Comparison of ENCODE assay signal across 26 cellular contexts in the genomic region with DNA sequence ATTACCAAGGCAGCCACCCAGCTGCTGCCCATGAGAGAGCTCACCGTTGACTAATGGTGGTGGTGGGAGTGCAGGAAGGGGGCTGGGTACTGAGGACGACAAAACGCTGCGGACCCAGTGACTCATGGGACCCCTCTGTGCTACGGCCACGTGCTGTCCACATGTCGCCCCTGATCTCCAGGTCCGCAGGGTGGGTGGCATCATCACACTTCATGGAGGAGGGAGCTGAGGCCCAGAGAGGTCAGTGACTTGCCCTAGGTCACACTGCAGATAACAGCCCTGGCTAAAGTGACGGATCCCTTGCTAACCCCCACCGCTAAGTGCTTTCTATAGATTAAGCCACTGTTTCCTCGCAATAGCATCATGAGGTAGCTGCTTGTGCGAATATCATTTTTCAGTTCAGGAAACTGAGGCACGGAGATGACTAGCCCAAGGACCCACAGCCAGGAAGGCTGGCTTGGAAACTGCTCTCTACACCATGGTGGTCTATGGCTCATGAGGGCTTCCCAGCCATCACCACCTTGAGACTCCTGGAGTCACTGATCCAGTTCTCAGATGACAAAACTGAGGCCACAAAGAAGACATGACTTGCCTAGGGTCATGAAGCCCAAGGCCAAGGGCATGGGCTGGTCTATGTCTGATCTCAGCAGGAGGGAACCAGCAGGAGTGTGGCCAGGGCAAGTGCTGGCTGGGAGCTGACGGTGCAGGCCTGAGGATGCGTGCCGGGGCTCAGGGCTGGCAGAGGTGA. TPM values are rescaled to one million over a fixed set of nuclear protein-coding genes. Genes with fewer than 3 reads are reported as not detected.
DNase-seq lines count a peak whose midpoint lies in the region; ATAC-seq, FAIRE-seq and TF ChIP-seq lines count a peak whose summit lies in the region.
"Had no signal": no experiment of that assay in that cellular context is flagged by ENCODE, and none has a peak within 500 bp of the region (broad histone marks: within the 10 kb centered on the region; RNA-seq: fewer than 3 reads in every experiment).

No MANE protein-coding gene starts in this region.

- in situ Hi-C loops in HepG2 (cut with HindIII; ENCODE audit: extremely low pct_ligation_motif_present, low pct_unique_long_range_greater_than_20kb) = no loop called here

- H3K9me3 ChIP-seq in HepG2 (ENCODE audit: low read length) (no peaks in the 10 kb centered on the region), right lobe of liver (no peaks in the 10 kb centered on the region), OCI-LY7 (ENCODE audit: low read length) (no peaks in the 10 kb centered on the region)
- H3K9me3 ChIP-seq: ascending aorta, thoracic aorta, uterus had no signal

- H3K4me1 Mint-ChIP-seq in activated B cell treated with CpG ODN at 0.5 μM for 24 hours = peaks cover 52% of the 10 kb centered on the region
- H3K4me1 Mint-ChIP-seq in effector memory CD8-positive, alpha-beta T cell (ENCODE audit: low read depth in 2 of 2) = peaks cover 74 to 79% of the 10 kb centered on the region in 2 donors

- H3K27me3 ChIP-seq in HepG2 (ENCODE audit: control insufficient read depth in 1 of 2, insufficient read depth in 2 of 2, low read length in 2 of 2) = peaks cover 5 to 20% of the 10 kb centered on the region in 2 experiments; a peak in 4 of 5 replicates
- H3K27me3 ChIP-seq in right lobe of liver = no peaks in the 10 kb centered on the region
- H3K27me3 ChIP-seq: ascending aorta, uterus had no signal

- no peak for TF ChIP-seq RAD21 in HepG2 (CRISPR knock-in tag; IDR thresholded peaks at IDR 0.05)

- DNase-seq in HepG2 (ENCODE audit: low spot score) (no peak), right lobe of liver (no peak), activated B cell treated with CpG ODN at 0.5 μM for 24 hours (no peak), OCI-LY7 (ENCODE audit: low spot score) (no peak), A172 (ENCODE audit: low spot score) (no peak)
- DNase-seq in effector memory CD8-positive, alpha-beta T cell = no peak
- DNase-seq: activated naive CD4-positive, alpha-beta T cell; caudate nucleus; dermis blood vessel endothelial cell; DMS 273 treated with DMSO at 0.1 percent for 48 hours; islet precursor cell; left ventricle myocardium superior; naive B cell; NCI-H1105 treated with DMSO at 0.1 percent for 48 hours; NCI-H2081 treated with DMSO at 0.1 percent for 48 hours; stimulated activated CD4-positive, alpha-beta T cell treated with anti-CD3 and anti-CD28 coated beads, Interleukin-2, amount 100 ng/mL, for 24 hours; uterus had no signal

- H3K4me1 ChIP-seq in HepG2 (ENCODE audit: insufficient read depth, low read length) (peaks cover 51% of the 10 kb centered on the region), right lobe of liver (no peaks in the 10 kb centered on the region), OCI-LY7 (ENCODE audit: insufficient read depth, low read length, poor library complexity, severe bottlenecking) (peaks cover 12% of the 10 kb centered on the region)
- H3K4me1 ChIP-seq: uterus had no signal

- no peak overlapping the region for H3K27ac ChIP-seq in HepG2 (ENCODE audit: extremely low read length, insufficient read depth, low read length)
- no peak overlapping the region for H3K27ac ChIP-seq in right lobe of liver
- H3K27ac ChIP-seq in OCI-LY7 (ENCODE audit: low read depth, low read length, poor library complexity, severe bottlenecking) = no peak overlapping the region
- H3K27ac ChIP-seq: ascending aorta, HL-60, thoracic aorta, uterus had no signal

- WGBS in HepG2 (ENCODE audit: low lambda C conversion rate) = 70% methylated on average over 6 of the region's 16 CpGs
- 60% methylated on average over 1 of the region's 16 CpGs for WGBS in right lobe of liver (ENCODE audit: insufficient coverage, low coverage, low lambda C conversion rate, missing lambda C conversion rate)

- intact Hi-C loops in HepG2 (cut with micrococcal nuclease; ENCODE audit: unreplicated experiment) (no loop called here), right lobe of liver (cut with DNase I) (no loop called here), activated B cell treated with CpG ODN at 0.5 μM for 24 hours (cut with micrococcal nuclease) (no loop called here), OCI-LY7 (cut with micrococcal nuclease; ENCODE audit: unreplicated experiment) (no loop called here)

- TF ChIP-seq EP300 in HepG2 (IDR thresholded peaks at IDR 0.05; ENCODE audit: low read depth in 2 of 2, low read length in 2 of 2) (no peak), HepG2 (CRISPR knock-in tag; IDR thresholded peaks at IDR 0.05; ENCODE audit: borderline replicate concordance) (no peak)

- no peak for FAIRE-seq in HepG2 (lab: Jason Lieb, UNC)

- POLR2A ChIA-PET in HepG2 (lab: Yijun Ruan, JAX) (no interaction called here), activated B cell treated with CpG ODN at 0.5 μM for 24 hours (lab: Charles Lee) (interaction anchor here (1.0 kb wide), 1 partner anchor 11 kb away, joined by 4 read pairs; no protein-coding TSS in a partner anchor), OCI-LY7 (lab: Charles Lee) (no interaction called here)

- H3K4me2 ChIP-seq in HepG2 (ENCODE audit: low read depth, low read length) (no peak overlapping the region), OCI-LY7 (ENCODE audit: low read length) (no peak overlapping the region)
- H3K4me2 ChIP-seq: smooth muscle cell had no signal

- H2AFZ ChIP-seq in HepG2 (ENCODE audit: low read length) = no peak overlapping the region
- no peak overlapping the region for H2AFZ ChIP-seq in OCI-LY7 (ENCODE audit: low read length)

- TF ChIP-seq POLR2A in HepG2 (IDR thresholded peaks at IDR 0.05; ENCODE audit: insufficient read depth in 1 of 2, low read depth in 2 of 2, low read length in 2 of 2) (no peak), right lobe of liver (IDR thresholded peaks at IDR 0.05) (no peak)

- no peaks in the 10 kb centered on the region for H3K9me3 Mint-ChIP-seq in activated B cell treated with CpG ODN at 0.5 μM for 24 hours
- no peaks in the 10 kb centered on the region for H3K9me3 Mint-ChIP-seq in effector memory CD8-positive, alpha-beta T cell
- H3K9me3 Mint-ChIP-seq: CD14-positive monocyte, naive B cell had no signal

- peaks cover 85% of the 10 kb centered on the region for H3K36me3 Mint-ChIP-seq in activated B cell treated with CpG ODN at 0.5 μM for 24 hours (ENCODE audit: low read depth)
- peaks cover 100% of the 10 kb centered on the region for H3K36me3 Mint-ChIP-seq in effector memory CD8-positive, alpha-beta T cell (ENCODE audit: insufficient read depth)

- no peaks in the 10 kb centered on the region for H3K9me2 ChIP-seq in OCI-LY7 (ENCODE audit: insufficient read depth, low read length)

- H3K4me3 ChIP-seq in HepG2 (replicated peaks in 1 of 3; ENCODE audit: insufficient read depth in 1 of 3, low read depth in 2 of 3, low read length in 3 of 3) = no peak overlapping the region
- H3K4me3 ChIP-seq in right lobe of liver = no peak overlapping the region
- no peak overlapping the region for H3K4me3 ChIP-seq in OCI-LY7 (ENCODE audit: low read depth, low read length, poor library complexity, severe bottlenecking)
- H3K4me3 ChIP-seq: ascending aorta, smooth muscle cell, thoracic aorta, uterus had no signal

- no peak overlapping the region for H3K9ac ChIP-seq in HepG2 (ENCODE audit: insufficient read depth, low read depth, low read length)

- no peak overlapping the region for H3K4me3 Mint-ChIP-seq in activated B cell treated with CpG ODN at 0.5 μM for 24 hours
- H3K4me3 Mint-ChIP-seq in effector memory CD8-positive, alpha-beta T cell = peak overlapping the region; percentile 71 to 74
- H3K4me3 Mint-ChIP-seq: CD14-positive monocyte had no signal

- CTCF ChIA-PET in HepG2 (lab: Yijun Ruan, JAX; ENCODE audit: low intra/inter-chr PET ratio, low total read pairs) = no interaction called here
- CTCF ChIA-PET in activated B cell treated with CpG ODN at 0.5 μM for 24 hours (lab: Charles Lee) = no interaction called here
- CTCF ChIA-PET in OCI-LY7 (lab: Charles Lee; ENCODE audit: unreplicated experiment) = no interaction called here

- H3K36me3 ChIP-seq in HepG2 (replicated peaks in 1 of 2; ENCODE audit: control insufficient read depth in 1 of 2, insufficient read depth in 2 of 2, low read length in 2 of 2) (no peaks in the 10 kb centered on the region), right lobe of liver (no peaks in the 10 kb centered on the region), OCI-LY7 (ENCODE audit: insufficient read depth, low read length) (peaks cover 78% of the 10 kb centered on the region)
- H3K36me3 ChIP-seq: ascending aorta, thoracic aorta, uterus had no signal

- no peak for ATAC-seq in HepG2
- no peak for ATAC-seq in right lobe of liver
- ATAC-seq in activated B cell treated with CpG ODN at 0.5 μM for 24 hours (ENCODE audit: low read depth) = no peak
- ATAC-seq in effector memory CD8-positive, alpha-beta T cell (replicated peaks) = no peak
- ATAC-seq in GM19035 (IDR thresholded peaks at IDR 0.05; ENCODE audit: unreplicated experiment) = no peak
- ATAC-seq: left ventricle myocardium superior, Right ventricle myocardium inferior had no signal

- no TSS peak for BruUV-seq in HepG2 (replicated peaks; lab: Mats Ljungman, UMichigan)
- no TSS peak for BruUV-seq in OCI-LY7 (replicated peaks; lab: Mats Ljungman, UMichigan)

- TF ChIP-seq CTCF in HepG2 (CRISPR knock-in tag; IDR thresholded peaks at IDR 0.05) = no peak
- no peak for TF ChIP-seq CTCF in right lobe of liver (IDR thresholded peaks at IDR 0.05)
- no peak for TF ChIP-seq CTCF in activated B cell treated with CpG ODN at 0.5 μM for 24 hours (IDR thresholded peaks at IDR 0.05)
- TF ChIP-seq CTCF in OCI-LY7 (conservative IDR thresholded peaks at IDR 0.05; ENCODE audit: low read length) = no peak

- H4K20me1 ChIP-seq in HepG2 (ENCODE audit: insufficient read depth, low read length) (no peaks in the 10 kb centered on the region), OCI-LY7 (ENCODE audit: insufficient read depth, low read length) (no peaks in the 10 kb centered on the region)

- H3K27ac Mint-ChIP-seq in activated B cell treated with CpG ODN at 0.5 μM for 24 hours = peak overlapping the region; percentile 18
- H3K27ac Mint-ChIP-seq in effector memory CD8-positive, alpha-beta T cell = peak overlapping the region; percentile 100

- no peaks in the 10 kb centered on the region for H3K79me2 ChIP-seq in HepG2 (ENCODE audit: insufficient read depth, low read length)
- H3K79me2 ChIP-seq in OCI-LY7 (ENCODE audit: insufficient read depth, low read depth, low read length) = no peaks in the 10 kb centered on the region

- H3K27me3 Mint-ChIP-seq in activated B cell treated with CpG ODN at 0.5 μM for 24 hours = no peaks in the 10 kb centered on the region
- H3K27me3 Mint-ChIP-seq in effector memory CD8-positive, alpha-beta T cell = no peaks in the 10 kb centered on the region
- H3K27me3 Mint-ChIP-seq: naive B cell had no signal

RNA-seq across cellular contexts. Expression of a gene that starts 12.6 kb away (rescaled TPM):
- total RNA-seq in HepG2 (2016; rRNA removed; fragmentation: Illumina TruSeq; extraction: Trizol) (0.04 TPM in 1 of 2 replicates, not detected in the other), right lobe of liver (1 to 10 TPM in 3 of 6 experiments, under 1 TPM in 3; 0.46 to 3.1 (median 0.84) TPM), activated B cell treated with CpG ODN at 0.5 μM for 24 hours (141 and 153 TPM in 2 replicates), OCI-LY7 (2022) (39.5 and 41.1 TPM in 2 replicates)
- not detected in 2 replicates for total RNA-seq in HepG2 (2016; cell fraction: cytosol; rRNA removed; fragmentation: Illumina TruSeq; extraction: Trizol; ENCODE audit: low read depth)
- total RNA-seq in HepG2 (2016; cell fraction: insoluble cytoplasmic fraction; rRNA removed; fragmentation: Illumina TruSeq; extraction: Trizol) = 0.04 and 0.06 TPM in 2 replicates
- total RNA-seq in HepG2 (2016; cell fraction: membrane; rRNA removed; fragmentation: Illumina TruSeq; extraction: Trizol) = 0.07 TPM in 1 of 2 replicates, not detected in the other
- not detected in 2 replicates for total RNA-seq in HepG2 (2016; cell fraction: nucleus; rRNA removed; fragmentation: Illumina TruSeq; extraction: Trizol)
- 0.17 and 0.22 TPM in 2 replicates for polyA plus RNA-seq in HepG2 (2011; rRNA removed)
- polyA plus RNA-seq in HepG2 (2011; cell fraction: cytosol; rRNA removed) = 0.12 and 0.21 TPM in 2 replicates
- polyA plus RNA-seq in HepG2 (2011; cell fraction: nucleus; rRNA removed) = 0.26 and 0.35 TPM in 2 replicates
- 0.67 and 0.68 TPM in 2 replicates for polyA plus RNA-seq in HepG2 (2012)
- 0.07 TPM in 1 of 2 replicates, not detected in the other for polyA plus RNA-seq in HepG2 (2016; cell fraction: cytosol; fragmentation: Illumina TruSeq; extraction: Trizol; ENCODE audit: low read depth)
- polyA plus RNA-seq in HepG2 (2016; cell fraction: insoluble cytoplasmic fraction; fragmentation: Illumina TruSeq; extraction: Trizol; ENCODE audit: low read depth) = 0.05 and 0.15 TPM in 2 replicates
- polyA plus RNA-seq in HepG2 (2016; cell fraction: membrane; fragmentation: Illumina TruSeq; extraction: Trizol; ENCODE audit: low read depth) = 0.09 and 0.14 TPM in 2 replicates
- polyA plus RNA-seq in HepG2 (2016; cell fraction: nucleus; fragmentation: Illumina TruSeq; extraction: Trizol; ENCODE audit: insufficient read depth, low read depth) = 0.19 TPM in 1 of 2 replicates, not detected in the other
- 0.74 TPM in 1 of 2 replicates, not detected in the other for polyA minus RNA-seq in HepG2 (2011; rRNA and poly(A)+ RNA removed; ENCODE audit: low replicate concordance)
- 0.18 and 0.89 TPM in 2 replicates for polyA minus RNA-seq in HepG2 (2011; cell fraction: cytosol; rRNA and poly(A)+ RNA removed)
- 0.12 TPM in 1 of 2 replicates, not detected in the other for polyA minus RNA-seq in HepG2 (2011; cell fraction: nucleus; rRNA and poly(A)+ RNA removed)
- total RNA-seq in OCI-LY7 (2014; rRNA removed; shearing (Covaris generic)) = 9.5 and 12.2 TPM in 2 replicates
- not detected in 2 replicates for total RNA-seq in A172 (2014; rRNA removed; shearing (Covaris generic))
- total RNA-seq: dermis blood vessel endothelial cell, NCI-H460, osteocyte had no signal
